ENCODE assay signal across 29 cellular contexts in genomic region chr10:128543186-128543585, GRCh38.
"Had no signal": no experiment of that assay in that cellular context is flagged by ENCODE, and none has a peak within 500 bp of the region (broad histone marks: within the 10 kb centered on the region; RNA-seq: fewer than 3 reads in every experiment).

No MANE protein-coding gene starts in this region.

- H3K4me2 ChIP-seq: smooth muscle cell had no signal

- H3K36me3 ChIP-seq: colonic mucosa, gastrocnemius medialis, left ventricle myocardium inferior, lower lobe of right lung, prostate gland, right atrium auricular region, suprapubic skin had no signal

- DNase-seq: colonic mucosa; effector CD8-positive, alpha-beta T cell; endodermal cell; foreskin fibroblast; gastrocnemius medialis; head of caudate nucleus; left colon; left ventricle myocardium inferior; lower lobe of right lung; mucosa of descending colon; naive B cell; nucleus accumbens; stimulated activated CD4-positive, alpha-beta T cell treated with anti-CD3 and anti-CD28 coated beads, Interleukin-12 subunit alpha, Interleukin-12 subunit beta, amount 100 ng/mL, for 4 hours; stimulated activated CD4-positive, alpha-beta T cell treated with anti-CD3 and anti-CD28 coated beads, Interleukin-1b, Interleukin-23, amount 100 ng/mL, for 48 hours; stimulated activated CD4-positive, alpha-beta T cell treated with anti-CD3 and anti-CD28 coated beads, Interleukin-4, amount 100 ng/mL, for 1 hour; stimulated activated CD8-positive, alpha-beta memory T cell treated with anti-CD3 and anti-CD28 coated beads, Interleukin-4, amount 100 ng/mL, for 48 hours; stimulated activated naive CD4-positive, alpha-beta T cell; stimulated activated naive CD8-positive, alpha-beta T cell treated with anti-CD3 and anti-CD28 coated beads, Interleukin-15, amount 100 ng/mL, for 72 hours had no signal

- H3K4me3 ChIP-seq: colonic mucosa, gastrocnemius medialis, left ventricle myocardium inferior, lower lobe of right lung, mucosa of descending colon, prostate gland, right atrium auricular region, smooth muscle cell, suprapubic skin had no signal

- H3K4me3 Mint-ChIP-seq: dendritic cell treated with granulocyte-macrophage colony-stimulating factor and Interleukin-4, amounts not matched to agents 40 ng/mL and 50 ng/mL, for 4 days; endodermal cell; mesothelial cell of epicardium; naive B cell; natural killer cell treated with Interleukin-12 subunit alpha and Interleukin-12 subunit beta and Interleukin-15 and Interleukin-18, amount 100 ng/mL, for 72 hours; stimulated activated naive CD8-positive, alpha-beta T cell treated with anti-CD3 and anti-CD28 coated beads, Interleukin-15, amount 100 ng/mL, for 72 hours had no signal

- H3K4me1 Mint-ChIP-seq: naive B cell; stimulated activated naive CD8-positive, alpha-beta T cell treated with anti-CD3 and anti-CD28 coated beads, Interleukin-15, amount 100 ng/mL, for 72 hours had no signal

- H3K9me3 ChIP-seq: colonic mucosa, gastrocnemius medialis, left ventricle myocardium inferior, lower lobe of right lung, mucosa of descending colon, prostate gland, right atrium auricular region, suprapubic skin had no signal

- ATAC-seq: esophagus mucosa; gastrocnemius medialis; left colon; lower lobe of right lung; mucosa of descending colon; natural killer cell treated with Interleukin-12 subunit alpha and Interleukin-12 subunit beta and Interleukin-15 and Interleukin-18, amount 100 ng/mL, for 72 hours; sciatic nerve; stimulated activated naive CD8-positive, alpha-beta T cell treated with anti-CD3 and anti-CD28 coated beads, Interleukin-15, amount 100 ng/mL, for 72 hours had no signal

- H3K27ac Mint-ChIP-seq: dendritic cell treated with granulocyte-macrophage colony-stimulating factor and Interleukin-4, amounts not matched to agents 40 ng/mL and 50 ng/mL, for 4 days; endodermal cell; naive B cell; natural killer cell treated with Interleukin-12 subunit alpha and Interleukin-12 subunit beta and Interleukin-15 and Interleukin-18, amount 100 ng/mL, for 72 hours; stimulated activated naive CD8-positive, alpha-beta T cell treated with anti-CD3 and anti-CD28 coated beads, Interleukin-15, amount 100 ng/mL, for 72 hours; type B pancreatic cell had no signal

- H3K36me3 Mint-ChIP-seq: mesothelial cell of epicardium; natural killer cell treated with Interleukin-12 subunit alpha and Interleukin-12 subunit beta and Interleukin-15 and Interleukin-18, amount 100 ng/mL, for 72 hours; type B pancreatic cell had no signal

- H3K27ac ChIP-seq: colonic mucosa, epithelial cell of prostate, gastrocnemius medialis, left ventricle myocardium inferior, lower lobe of right lung, prostate gland, right atrium auricular region, suprapubic skin had no signal

- H3K4me1 ChIP-seq: colonic mucosa, prostate gland had no signal

- H3K9me3 Mint-ChIP-seq: dendritic cell treated with granulocyte-macrophage colony-stimulating factor and Interleukin-4, amounts not matched to agents 40 ng/mL and 50 ng/mL, for 4 days; endodermal cell; mesothelial cell of epicardium; natural killer cell treated with Interleukin-12 subunit alpha and Interleukin-12 subunit beta and Interleukin-15 and Interleukin-18, amount 100 ng/mL, for 72 hours; stimulated activated naive CD8-positive, alpha-beta T cell treated with anti-CD3 and anti-CD28 coated beads, Interleukin-15, amount 100 ng/mL, for 72 hours; type B pancreatic cell had no signal

- H3K27me3 ChIP-seq: right atrium auricular region had no signal
